1 cellular context compared by ENCODE assay signal in the genomic region with DNA sequence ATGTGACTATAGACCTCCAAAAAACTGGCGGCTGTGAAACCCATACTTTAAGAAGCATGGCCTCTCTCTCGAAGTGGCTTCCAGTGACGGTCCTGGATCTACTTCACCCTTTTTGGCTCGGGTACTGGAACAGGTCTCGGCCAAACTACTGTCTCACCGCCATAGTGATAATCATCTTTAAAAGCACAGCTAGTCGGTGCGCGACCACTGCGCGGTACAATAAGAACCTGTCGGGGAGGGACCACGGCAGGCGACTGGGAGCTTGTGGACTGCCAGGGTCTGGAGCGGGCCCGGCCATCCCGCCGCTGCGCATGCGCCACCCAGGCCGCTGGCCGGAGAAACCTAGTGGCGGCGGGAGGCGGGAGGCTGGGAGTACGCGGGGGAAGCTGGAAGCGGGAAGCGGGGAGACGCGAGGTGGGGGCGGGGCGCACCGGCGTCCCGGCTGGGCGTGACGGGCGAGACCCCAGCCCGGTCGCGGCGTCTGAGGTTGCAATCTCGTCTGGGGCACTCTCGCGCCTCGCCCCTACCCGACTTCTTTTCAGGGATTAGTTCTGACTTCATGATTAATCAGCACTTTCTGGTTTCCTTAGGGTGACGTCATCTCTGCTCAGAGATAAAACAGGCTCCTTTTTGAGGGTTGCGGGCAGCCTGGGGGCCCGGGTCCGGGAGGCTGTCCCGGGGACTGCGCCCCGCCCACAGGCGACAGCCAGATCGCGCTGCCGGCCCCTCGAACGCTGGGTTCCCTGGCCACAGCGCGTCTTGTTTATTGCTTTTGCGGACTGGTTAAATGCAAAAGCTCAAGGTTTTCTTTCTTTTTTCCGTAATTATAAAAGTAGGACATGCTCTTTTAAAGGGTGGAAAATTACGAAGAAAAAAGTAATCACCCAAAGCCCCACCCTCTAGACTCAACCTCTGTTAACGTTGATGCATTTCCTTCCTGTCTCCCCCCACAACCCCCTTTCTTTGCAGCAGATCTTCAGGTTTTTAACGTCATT.
TF ChIP-seq lines count a peak whose summit lies in the region.

No MANE protein-coding gene starts in this region.

TF ChIP-seq in K562, 482 proteins besides CTCF, POLR2A, EP300 and RAD21 (continued from another document and continues in another):
- TF ChIP-seq JUN (IDR thresholded peaks at IDR 0.05; ENCODE audit: borderline replicate concordance, low read depth, low read length) (peak; percentile 99), JUN (CRISPR knock-in tag; IDR thresholded peaks at IDR 0.05; ENCODE audit: borderline replicate concordance) (0 out of 2 replicates have a peak, but pooled peaks have one; percentile 81), JUND (IDR thresholded peaks at IDR 0.05; ENCODE audit: borderline replicate concordance, low read depth, low read length) (peak; percentile 100), JUND (tag; IDR thresholded peaks at IDR 0.05; ENCODE audit: borderline replicate concordance, low read depth, low read length) (peak; percentile 99), XRCC5 (IDR thresholded peaks at IDR 0.05; ENCODE audit: low read depth, low read length) (no peak), NELFE (IDR thresholded peaks at IDR 0.05; ENCODE audit: insufficient read depth, insufficient read length) (no peak), CXXC5 (CRISPR knock-in tag; IDR thresholded peaks at IDR 0.05) (peak; percentile 92), ETV6 (IDR thresholded peaks at IDR 0.05; ENCODE audit: borderline replicate concordance in 1 of 2, low read depth in 2 of 2, low read length in 1 of 2) (no peak), ETV6 (CRISPR knock-in tag; IDR thresholded peaks at IDR 0.05; ENCODE audit: borderline replicate concordance) (no peak), E2F3 (CRISPR knock-in tag; IDR thresholded peaks at IDR 0.05) (peak; percentile 81), ZNF584 (CRISPR knock-in tag; IDR thresholded peaks at IDR 0.05; ENCODE audit: low read depth) (peak; percentile 92), KDM4B (IDR thresholded peaks at IDR 0.05; ENCODE audit: borderline replicate concordance in 2 of 2, low read depth in 1 of 2) (no peak), MYC (IDR thresholded peaks at IDR 0.05; ENCODE audit: low read depth, low read length) (0 out of 2 replicates have a peak, but pooled peaks have one; percentile 22), MYC (CRISPR knock-in tag; IDR thresholded peaks at IDR 0.05; ENCODE audit: borderline replicate concordance, low read depth) (no peak), OTX1 (CRISPR knock-in tag; IDR thresholded peaks at IDR 0.05) (0 out of 2 replicates have a peak, but pooled peaks have one; percentile 3), PRMT5 (CRISPR knock-in tag; IDR thresholded peaks at IDR 0.05) (no peak), SNIP1 (IDR thresholded peaks at IDR 0.05; ENCODE audit: low read depth) (no peak), NR1H2 (CRISPR knock-in tag; IDR thresholded peaks at IDR 0.05) (no peak; the same call in 1 of the 2 replicates), DDX20 (tag; IDR thresholded peaks at IDR 0.05; ENCODE audit: low read depth) (no peak), RFX7 (CRISPR knock-in tag; IDR thresholded peaks at IDR 0.05) (no peak), PTTG1 (tag; IDR thresholded peaks at IDR 0.05; ENCODE audit: low read depth) (no peak), ZNF274 (IDR thresholded peaks at IDR 0.05; ENCODE audit: borderline replicate concordance, low read depth, low read length) (no peak), MEIS2 (IDR thresholded peaks at IDR 0.05; ENCODE audit: partially characterized antibody) (peak; percentile 81), PURB (CRISPR knock-in tag; IDR thresholded peaks at IDR 0.05; ENCODE audit: low read depth) (no peak), DMBX1 (CRISPR knock-in tag; IDR thresholded peaks at IDR 0.05; ENCODE audit: borderline replicate concordance) (peak; percentile 63; the same call in 1 of the 2 replicates), NFRKB (IDR thresholded peaks at IDR 0.05; ENCODE audit: low read depth) (peak; percentile 64; the same call in 1 of the 2 replicates), KDM2B (CRISPR knock-in tag; IDR thresholded peaks at IDR 0.05) (no peak), ZNF57 (CRISPR knock-in tag; IDR thresholded peaks at IDR 0.05) (no peak), CEBPB (tag; IDR thresholded peaks at IDR 0.05) (peak; percentile 40), RBM39 (optimal IDR thresholded peaks at IDR 0.05; ENCODE audit: low read depth, low read length) (no peak), HNRNPUL1 (IDR thresholded peaks at IDR 0.05; ENCODE audit: low read length) (no peak), PPARD (CRISPR knock-in tag; IDR thresholded peaks at IDR 0.05) (no peak), RAD51 (IDR thresholded peaks at IDR 0.05; ENCODE audit: borderline replicate concordance, low read depth) (no peak), DPF2 (IDR thresholded peaks at IDR 0.05) (peak; percentile 87), SMARCA5 (IDR thresholded peaks at IDR 0.05) (no peak), RBM34 (IDR thresholded peaks at IDR 0.05; ENCODE audit: borderline replicate concordance, insufficient read depth, low read length) (no peak), PHTF2 (CRISPR knock-in tag; IDR thresholded peaks at IDR 0.05) (no peak), ZC3H4 (CRISPR knock-in tag; IDR thresholded peaks at IDR 0.05; ENCODE audit: borderline replicate concordance) (no peak), ZNF174 (CRISPR knock-in tag; IDR thresholded peaks at IDR 0.05) (no peak), MCM2 (IDR thresholded peaks at IDR 0.05; ENCODE audit: low read depth) (no peak), ZNF133 (CRISPR knock-in tag; IDR thresholded peaks at IDR 0.05) (no peak), ZFP36 (IDR thresholded peaks at IDR 0.05; ENCODE audit: low read depth, low read length, partially characterized antibody) (no peak)
- TF ChIP-seq, protein P1, sequence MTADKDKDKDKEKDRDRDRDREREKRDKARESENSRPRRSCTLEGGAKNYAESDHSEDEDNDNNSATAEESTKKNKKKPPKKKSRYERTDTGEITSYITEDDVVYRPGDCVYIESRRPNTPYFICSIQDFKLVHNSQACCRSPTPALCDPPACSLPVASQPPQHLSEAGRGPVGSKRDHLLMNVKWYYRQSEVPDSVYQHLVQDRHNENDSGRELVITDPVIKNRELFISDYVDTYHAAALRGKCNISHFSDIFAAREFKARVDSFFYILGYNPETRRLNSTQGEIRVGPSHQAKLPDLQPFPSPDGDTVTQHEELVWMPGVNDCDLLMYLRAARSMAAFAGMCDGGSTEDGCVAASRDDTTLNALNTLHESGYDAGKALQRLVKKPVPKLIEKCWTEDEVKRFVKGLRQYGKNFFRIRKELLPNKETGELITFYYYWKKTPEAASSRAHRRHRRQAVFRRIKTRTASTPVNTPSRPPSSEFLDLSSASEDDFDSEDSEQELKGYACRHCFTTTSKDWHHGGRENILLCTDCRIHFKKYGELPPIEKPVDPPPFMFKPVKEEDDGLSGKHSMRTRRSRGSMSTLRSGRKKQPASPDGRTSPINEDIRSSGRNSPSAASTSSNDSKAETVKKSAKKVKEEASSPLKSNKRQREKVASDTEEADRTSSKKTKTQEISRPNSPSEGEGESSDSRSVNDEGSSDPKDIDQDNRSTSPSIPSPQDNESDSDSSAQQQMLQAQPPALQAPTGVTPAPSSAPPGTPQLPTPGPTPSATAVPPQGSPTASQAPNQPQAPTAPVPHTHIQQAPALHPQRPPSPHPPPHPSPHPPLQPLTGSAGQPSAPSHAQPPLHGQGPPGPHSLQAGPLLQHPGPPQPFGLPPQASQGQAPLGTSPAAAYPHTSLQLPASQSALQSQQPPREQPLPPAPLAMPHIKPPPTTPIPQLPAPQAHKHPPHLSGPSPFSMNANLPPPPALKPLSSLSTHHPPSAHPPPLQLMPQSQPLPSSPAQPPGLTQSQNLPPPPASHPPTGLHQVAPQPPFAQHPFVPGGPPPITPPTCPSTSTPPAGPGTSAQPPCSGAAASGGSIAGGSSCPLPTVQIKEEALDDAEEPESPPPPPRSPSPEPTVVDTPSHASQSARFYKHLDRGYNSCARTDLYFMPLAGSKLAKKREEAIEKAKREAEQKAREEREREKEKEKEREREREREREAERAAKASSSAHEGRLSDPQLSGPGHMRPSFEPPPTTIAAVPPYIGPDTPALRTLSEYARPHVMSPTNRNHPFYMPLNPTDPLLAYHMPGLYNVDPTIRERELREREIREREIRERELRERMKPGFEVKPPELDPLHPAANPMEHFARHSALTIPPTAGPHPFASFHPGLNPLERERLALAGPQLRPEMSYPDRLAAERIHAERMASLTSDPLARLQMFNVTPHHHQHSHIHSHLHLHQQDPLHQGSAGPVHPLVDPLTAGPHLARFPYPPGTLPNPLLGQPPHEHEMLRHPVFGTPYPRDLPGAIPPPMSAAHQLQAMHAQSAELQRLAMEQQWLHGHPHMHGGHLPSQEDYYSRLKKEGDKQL (CRISPR knock-in tag; IDR thresholded peaks at IDR 0.05; ENCODE audit: borderline replicate concordance), result no peak
- TF ChIP-seq, protein P2, sequence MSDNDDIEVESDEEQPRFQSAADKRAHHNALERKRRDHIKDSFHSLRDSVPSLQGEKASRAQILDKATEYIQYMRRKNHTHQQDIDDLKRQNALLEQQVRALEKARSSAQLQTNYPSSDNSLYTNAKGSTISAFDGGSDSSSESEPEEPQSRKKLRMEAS (CRISPR knock-in tag; IDR thresholded peaks at IDR 0.05), result peak; percentile 84
- TF ChIP-seq, protein P3, sequence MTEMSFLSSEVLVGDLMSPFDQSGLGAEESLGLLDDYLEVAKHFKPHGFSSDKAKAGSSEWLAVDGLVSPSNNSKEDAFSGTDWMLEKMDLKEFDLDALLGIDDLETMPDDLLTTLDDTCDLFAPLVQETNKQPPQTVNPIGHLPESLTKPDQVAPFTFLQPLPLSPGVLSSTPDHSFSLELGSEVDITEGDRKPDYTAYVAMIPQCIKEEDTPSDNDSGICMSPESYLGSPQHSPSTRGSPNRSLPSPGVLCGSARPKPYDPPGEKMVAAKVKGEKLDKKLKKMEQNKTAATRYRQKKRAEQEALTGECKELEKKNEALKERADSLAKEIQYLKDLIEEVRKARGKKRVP (CRISPR knock-in tag; IDR thresholded peaks at IDR 0.05), result no peak
- TF ChIP-seq, protein P4, sequence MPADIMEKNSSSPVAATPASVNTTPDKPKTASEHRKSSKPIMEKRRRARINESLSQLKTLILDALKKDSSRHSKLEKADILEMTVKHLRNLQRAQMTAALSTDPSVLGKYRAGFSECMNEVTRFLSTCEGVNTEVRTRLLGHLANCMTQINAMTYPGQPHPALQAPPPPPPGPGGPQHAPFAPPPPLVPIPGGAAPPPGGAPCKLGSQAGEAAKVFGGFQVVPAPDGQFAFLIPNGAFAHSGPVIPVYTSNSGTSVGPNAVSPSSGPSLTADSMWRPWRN (IDR thresholded peaks at IDR 0.05; ENCODE audit: low read depth), result no peak
- TF ChIP-seq, protein P5, sequence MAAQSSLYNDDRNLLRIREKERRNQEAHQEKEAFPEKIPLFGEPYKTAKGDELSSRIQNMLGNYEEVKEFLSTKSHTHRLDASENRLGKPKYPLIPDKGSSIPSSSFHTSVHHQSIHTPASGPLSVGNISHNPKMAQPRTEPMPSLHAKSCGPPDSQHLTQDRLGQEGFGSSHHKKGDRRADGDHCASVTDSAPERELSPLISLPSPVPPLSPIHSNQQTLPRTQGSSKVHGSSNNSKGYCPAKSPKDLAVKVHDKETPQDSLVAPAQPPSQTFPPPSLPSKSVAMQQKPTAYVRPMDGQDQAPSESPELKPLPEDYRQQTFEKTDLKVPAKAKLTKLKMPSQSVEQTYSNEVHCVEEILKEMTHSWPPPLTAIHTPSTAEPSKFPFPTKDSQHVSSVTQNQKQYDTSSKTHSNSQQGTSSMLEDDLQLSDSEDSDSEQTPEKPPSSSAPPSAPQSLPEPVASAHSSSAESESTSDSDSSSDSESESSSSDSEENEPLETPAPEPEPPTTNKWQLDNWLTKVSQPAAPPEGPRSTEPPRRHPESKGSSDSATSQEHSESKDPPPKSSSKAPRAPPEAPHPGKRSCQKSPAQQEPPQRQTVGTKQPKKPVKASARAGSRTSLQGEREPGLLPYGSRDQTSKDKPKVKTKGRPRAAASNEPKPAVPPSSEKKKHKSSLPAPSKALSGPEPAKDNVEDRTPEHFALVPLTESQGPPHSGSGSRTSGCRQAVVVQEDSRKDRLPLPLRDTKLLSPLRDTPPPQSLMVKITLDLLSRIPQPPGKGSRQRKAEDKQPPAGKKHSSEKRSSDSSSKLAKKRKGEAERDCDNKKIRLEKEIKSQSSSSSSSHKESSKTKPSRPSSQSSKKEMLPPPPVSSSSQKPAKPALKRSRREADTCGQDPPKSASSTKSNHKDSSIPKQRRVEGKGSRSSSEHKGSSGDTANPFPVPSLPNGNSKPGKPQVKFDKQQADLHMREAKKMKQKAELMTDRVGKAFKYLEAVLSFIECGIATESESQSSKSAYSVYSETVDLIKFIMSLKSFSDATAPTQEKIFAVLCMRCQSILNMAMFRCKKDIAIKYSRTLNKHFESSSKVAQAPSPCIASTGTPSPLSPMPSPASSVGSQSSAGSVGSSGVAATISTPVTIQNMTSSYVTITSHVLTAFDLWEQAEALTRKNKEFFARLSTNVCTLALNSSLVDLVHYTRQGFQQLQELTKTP (IDR thresholded peaks at IDR 0.05; ENCODE audit: low read depth in 1 of 2, partially characterized antibody in 2 of 2), result no peak
- TF ChIP-seq, protein P6, sequence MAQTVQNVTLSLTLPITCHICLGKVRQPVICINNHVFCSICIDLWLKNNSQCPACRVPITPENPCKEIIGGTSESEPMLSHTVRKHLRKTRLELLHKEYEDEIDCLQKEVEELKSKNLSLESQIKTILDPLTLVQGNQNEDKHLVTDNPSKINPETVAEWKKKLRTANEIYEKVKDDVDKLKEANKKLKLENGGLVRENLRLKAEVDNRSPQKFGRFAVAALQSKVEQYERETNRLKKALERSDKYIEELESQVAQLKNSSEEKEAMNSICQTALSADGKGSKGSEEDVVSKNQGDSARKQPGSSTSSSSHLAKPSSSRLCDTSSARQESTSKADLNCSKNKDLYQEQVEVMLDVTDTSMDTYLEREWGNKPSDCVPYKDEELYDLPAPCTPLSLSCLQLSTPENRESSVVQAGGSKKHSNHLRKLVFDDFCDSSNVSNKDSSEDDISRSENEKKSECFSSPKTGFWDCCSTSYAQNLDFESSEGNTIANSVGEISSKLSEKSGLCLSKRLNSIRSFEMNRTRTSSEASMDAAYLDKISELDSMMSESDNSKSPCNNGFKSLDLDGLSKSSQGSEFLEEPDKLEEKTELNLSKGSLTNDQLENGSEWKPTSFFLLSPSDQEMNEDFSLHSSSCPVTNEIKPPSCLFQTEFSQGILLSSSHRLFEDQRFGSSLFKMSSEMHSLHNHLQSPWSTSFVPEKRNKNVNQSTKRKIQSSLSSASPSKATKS (CRISPR knock-in tag; IDR thresholded peaks at IDR 0.05), result no peak
- TF ChIP-seq, protein P7, sequence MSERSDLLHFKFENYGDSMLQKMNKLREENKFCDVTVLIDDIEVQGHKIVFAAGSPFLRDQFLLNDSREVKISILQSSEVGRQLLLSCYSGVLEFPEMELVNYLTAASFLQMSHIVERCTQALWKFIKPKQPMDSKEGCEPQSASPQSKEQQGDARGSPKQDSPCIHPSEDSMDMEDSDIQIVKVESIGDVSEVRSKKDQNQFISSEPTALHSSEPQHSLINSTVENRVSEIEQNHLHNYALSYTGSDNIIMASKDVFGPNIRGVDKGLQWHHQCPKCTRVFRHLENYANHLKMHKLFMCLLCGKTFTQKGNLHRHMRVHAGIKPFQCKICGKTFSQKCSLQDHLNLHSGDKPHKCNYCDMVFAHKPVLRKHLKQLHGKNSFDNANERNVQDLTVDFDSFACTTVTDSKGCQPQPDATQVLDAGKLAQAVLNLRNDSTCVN (CRISPR knock-in tag; IDR thresholded peaks at IDR 0.05), result no peak
